ENCODE assay signal across 8 cellular contexts in genomic region chr16:23556881-23557778, GRCh38. TPM values are rescaled to one million over a fixed set of nuclear protein-coding genes. Genes with fewer than 3 reads are reported as not detected.
DNase-seq lines count a peak whose midpoint lies in the region; ATAC-seq and TF ChIP-seq lines count a peak whose summit lies in the region.

EARS2 (minus strand) TSS chr16:23557350; CDS start chr16:23557343, 7 bp downstream.
UBFD1 (plus strand) TSS chr16:23557727; CDS start chr16:23557743, 16 bp downstream.

- POLR2A ChIA-PET in BJ (lab: Charles Lee), result interaction anchor here (0.6 kb wide), 2 partner anchors 18 to 31 kb away, joined by 4 to 21 read pairs; no protein-coding TSS in a partner anchor

- CTCF ChIA-PET in BJ (lab: Yijun Ruan, JAX), result interaction anchor here (0.7 to 2.0 kb wide), 11 partner anchors 11 to 76 kb away, joined by 3 to 10 read pairs (median 6); no protein-coding TSS in a partner anchor

- H3K36me3 ChIP-seq in BJ (ENCODE audit: control insufficient read depth, insufficient read depth, low read length), result peaks cover 8% of the 10 kb centered on the region

- peak; percentile 97 for TF ChIP-seq CTCF in BJ (IDR thresholded peaks at IDR 0.05; ENCODE audit: insufficient read depth, low read depth, low read length)

- DNase-seq in BJ (ENCODE audit: low read depth) (peak; percentile 95), GM19238 (ENCODE audit: insufficient read length, low spot score) (peak; percentile 92), NCI-H510A treated with DMSO at 0.1 percent for 48 hours (lab: John Stamatoyannopoulos, UW) (peak; percentile 99), kidney tubule cell (ENCODE audit: low spot score) (peak; percentile 99)
- peak; percentile 95 to 98 for DNase-seq in activated CD4-positive, alpha-beta T cell treated with anti-CD3 and anti-CD28 coated beads for 24 hours (ENCODE audit: low read depth in 2 of 2)
- peak; percentile 95 to 98 (median 96) for DNase-seq in stimulated activated CD4-positive, alpha-beta T cell treated with anti-CD3 and anti-CD28 coated beads, Interleukin-1b, Interleukin-23, amount 100 ng/mL, for 24 hours (ENCODE audit: low read depth in 4 of 4, low spot score in 1 of 4)

- H3K27me3 ChIP-seq in BJ (ENCODE audit: control insufficient read depth, insufficient read depth, low read length), result no peaks in the 10 kb centered on the region

- peak; percentile 86 for ATAC-seq in HG03442 (IDR thresholded peaks at IDR 0.05; ENCODE audit: unreplicated experiment)

- peak within 1 kb of the TSS; percentile 53 for H3K4me3 ChIP-seq in BJ (ENCODE audit: low read depth, low read length)

- H3K27ac ChIP-seq in cingulate gyrus (ENCODE audit: low read depth, low read length), result peak within 1 kb of the TSS; percentile 85

RNA-seq across cellular contexts. Expression of gene EARS2, which starts in this region (rescaled TPM):
- polyA plus RNA-seq in BJ (2011; rRNA removed), result 27.8 and 28.8 TPM in 2 replicates
- 34.6 and 42.7 TPM in 2 replicates for polyA minus RNA-seq in BJ (2011; rRNA and poly(A)+ RNA removed)

RNA-seq across cellular contexts. Expression of gene UBFD1, which starts in this region (rescaled TPM):
- 61.4 and 78.9 TPM in 2 replicates for polyA plus RNA-seq in BJ (2011; rRNA removed)
- polyA minus RNA-seq in BJ (2011; rRNA and poly(A)+ RNA removed), result 31.1 and 39.0 TPM in 2 replicates

Comparison
In these comparisons a context has a peak if more than half of its experiments do, and no peak if none do; other contexts are left out.
1. Peak in every context shown above with its lines: DNase-seq, ATAC-seq, H3K4me3 ChIP-seq and H3K27ac ChIP-seq.